Comparison of ENCODE assay signal across 9 cellular contexts in genomic region chr3:39384665-39385000, GRCh38. TPM values are rescaled to one million over a fixed set of nuclear protein-coding genes. Genes with fewer than 3 reads are reported as not detected.
DNase-seq lines count a peak whose midpoint lies in the region; ATAC-seq and TF ChIP-seq lines count a peak whose summit lies in the region.
"Had no signal": no experiment of that assay in that cellular context is flagged by ENCODE, and none has a peak within 500 bp of the region (broad histone marks: within the 10 kb centered on the region; RNA-seq: fewer than 3 reads in every experiment).

No MANE protein-coding gene starts in this region.

- peak overlapping the region; percentile 47; the same call in 1 of the 2 replicates for H3K9ac ChIP-seq in PC-3 (ENCODE audit: low read length)

- H3K4me2 ChIP-seq in PC-3 (ENCODE audit: low read length): peak overlapping the region; percentile 96

- H3K9me3 ChIP-seq in CD8-positive, alpha-beta memory T cell (ENCODE audit: low read length): no peaks in the 10 kb centered on the region
- H3K9me3 ChIP-seq in PC-3 (ENCODE audit: low read length): no peaks in the 10 kb centered on the region
- H3K9me3 ChIP-seq in ovary: no peaks in the 10 kb centered on the region

- POLR2A ChIA-PET in CD8-positive, alpha-beta memory T cell (lab: Charles Lee): interaction anchor here (0.6 to 2.3 kb wide), 4 partner anchors 22 to 1073 kb away, joined by 3 to 13 read pairs (median 4); partner anchors contain the start of gene RPSA
- POLR2A ChIA-PET in PC-3 (lab: Charles Lee; ENCODE audit: unreplicated experiment): interaction anchor here (0.6 kb wide), 1 partner anchor 158 kb away, joined by 3 read pairs; no protein-coding TSS in a partner anchor

- peaks cover 55% of the 10 kb centered on the region for H3K79me2 ChIP-seq in PC-3 (ENCODE audit: low read length)

- TF ChIP-seq EP300 in ovary (IDR thresholded peaks at IDR 0.05): no peak

- no peak for ATAC-seq in PC-3

- H4K20me1 ChIP-seq in PC-3 (ENCODE audit: low read length): peaks cover 44% of the 10 kb centered on the region

- H3K4me3 Mint-ChIP-seq in CD8-positive, alpha-beta memory T cell: peak overlapping the region; percentile 96 to 100 (median 98)

- peaks cover 54% of the 10 kb centered on the region for H3K4me1 ChIP-seq in CD8-positive, alpha-beta memory T cell (ENCODE audit: insufficient read depth, low read length)
- H3K4me1 ChIP-seq in PC-3 (ENCODE audit: insufficient read depth, low read length) (peaks cover 23% of the 10 kb centered on the region), ovary (ENCODE audit: insufficient read depth) (peaks cover 10% of the 10 kb centered on the region)

- H3K4me1 Mint-ChIP-seq in CD8-positive, alpha-beta memory T cell: peaks cover 61 to 76% (median 73%) of the 10 kb centered on the region in 3 donors

- H3K27me3 Mint-ChIP-seq in CD8-positive, alpha-beta memory T cell: peaks cover 0 to 1% of the 10 kb centered on the region in 2 donors

- no TSS peak for BruUV-seq in PC-3 (replicated peaks; lab: Mats Ljungman, UMichigan)

- no peaks in the 10 kb centered on the region for H3F3A ChIP-seq in PC-3 (ENCODE audit: low read length, unreplicated experiment)

- intact Hi-C loops in PC-3 (cut with micrococcal nuclease): loop anchor here (1.0 to 10.0 kb wide), 4 partner anchors 22 to 1250 kb away; partner anchors contain the start of genes ACAA1, MYD88 and RPSA
- intact Hi-C loops in ovary (cut with DNase I): loop anchor here in 1 of 4 donors (10.0 kb wide), 1 partner anchor 940 kb away; no protein-coding TSS in a partner anchor
- intact Hi-C loops in head of caudate nucleus (cut with DNase I): no loop called here

- no peaks in the 10 kb centered on the region for H3K9me2 ChIP-seq in PC-3 (replicated peaks; ENCODE audit: low read length)

- peak overlapping the region; percentile 97 for H3K27ac ChIP-seq in CD8-positive, alpha-beta memory T cell (ENCODE audit: low read depth, low read length)
- no peak overlapping the region for H3K27ac ChIP-seq in PC-3 (ENCODE audit: low read length)
- H3K27ac ChIP-seq in ovary: peak overlapping the region in 1 of 2 donors; percentile 91

- no peaks in the 10 kb centered on the region for H3K27me3 ChIP-seq in CD8-positive, alpha-beta memory T cell (ENCODE audit: insufficient read depth, low read length, poor library complexity, severe bottlenecking)
- H3K27me3 ChIP-seq in PC-3 (ENCODE audit: low read length): no peaks in the 10 kb centered on the region
- H3K27me3 ChIP-seq in ovary: no peaks in the 10 kb centered on the region

- H2AFZ ChIP-seq in PC-3 (ENCODE audit: low read length): peak overlapping the region; percentile 82; the same call in 1 of the 2 replicates

- peak overlapping the region; percentile 95 for H3K4me3 ChIP-seq in CD8-positive, alpha-beta memory T cell (ENCODE audit: low read length)
- H3K4me3 ChIP-seq in PC-3 (ENCODE audit: low read length): peak overlapping the region; percentile 73
- H3K4me3 ChIP-seq in epithelial cell of proximal tubule (ENCODE audit: low read depth, low read length): peak overlapping the region; percentile 84
- peak overlapping the region; percentile 93 for H3K4me3 ChIP-seq in ovary

- H3K36me3 Mint-ChIP-seq in CD8-positive, alpha-beta memory T cell: peaks cover 0 to 18% (median 3%) of the 10 kb centered on the region in 3 donors

- TF ChIP-seq CTCF in PC-3 (conservative IDR thresholded peaks at IDR 0.05; ENCODE audit: low read depth, low read length) (no peak), epithelial cell of proximal tubule (conservative IDR thresholded peaks at IDR 0.05; ENCODE audit: low read depth, low read length) (no peak), ovary (IDR thresholded peaks at IDR 0.05) (no peak)

- peaks cover 4% of the 10 kb centered on the region for H3K36me3 ChIP-seq in CD8-positive, alpha-beta memory T cell (ENCODE audit: insufficient read depth, low read length)
- 0 out of 2 replicates have a peak, but pooled peaks cover 5% of the 10 kb centered on the region for H3K36me3 ChIP-seq in PC-3 (ENCODE audit: low read depth, low read length)
- H3K36me3 ChIP-seq in ovary: no peaks in the 10 kb centered on the region

- H3K9me3 Mint-ChIP-seq in CD8-positive, alpha-beta memory T cell: no peaks in the 10 kb centered on the region

- CTCF ChIA-PET in CD8-positive, alpha-beta memory T cell (lab: Charles Lee): interaction anchor here (1.3 to 3.9 kb wide), 4 partner anchors 17 to 96 kb away, joined by 3 to 21 read pairs (median 4); partner anchors contain the start of gene RPSA
- CTCF ChIA-PET in PC-3 (lab: Charles Lee): no interaction called here

- peak overlapping the region; percentile 95 to 100 (median 99) for H3K27ac Mint-ChIP-seq in CD8-positive, alpha-beta memory T cell

- WGBS in ovary, 3 donors: 32 to 49% (median 35%) methylated on average over 14 of the region's 14 CpGs

- no peak for DNase-seq in CD8-positive, alpha-beta memory T cell
- DNase-seq in PC-3 (no peak), epithelial cell of proximal tubule (ENCODE audit: low read depth) (no peak), ovary (no peak), NCI-H510A (lab: John Stamatoyannopoulos, UW) (no peak), head of caudate nucleus (no peak), superior temporal gyrus (ENCODE audit: extremely low spot score) (no peak)
- DNase-seq in central memory CD4-positive, alpha-beta T cell: no peak
- DNase-seq: NCI-H1694 treated with DMSO at 0.1 percent for 48 hours had no signal

- no peak for TF ChIP-seq POLR2A in ovary (IDR thresholded peaks at IDR 0.05)

RNA-seq across cellular contexts. Expression of gene SLC25A38, which starts 1.5 kb away (rescaled TPM):
- total RNA-seq in CD8-positive, alpha-beta memory T cell: 10 to 100 TPM; 71.3 to 73.0 TPM
- 55.6 TPM for polyA plus RNA-seq in CD8-positive, alpha-beta memory T cell
- total RNA-seq in PC-3 (2014; rRNA removed) (29.7 and 32.0 TPM in 2 replicates), epithelial cell of proximal tubule (20.8 and 29.7 TPM in 2 replicates), ovary (10 to 100 TPM; 28.8 to 38.6 (median 33.9) TPM)
- polyA plus RNA-seq in ovary: 10 to 100 TPM; 48.1 to 70.5 TPM

RNA-seq across cellular contexts. Expression of gene RPSA, which starts 21.9 kb away (rescaled TPM):
- 1,000 to 10,000 TPM; 2,459 to 2,518 TPM for total RNA-seq in CD8-positive, alpha-beta memory T cell
- 1,046 TPM for polyA plus RNA-seq in CD8-positive, alpha-beta memory T cell
- total RNA-seq in PC-3 (2014; rRNA removed) (2,286 and 2,722 TPM in 2 replicates), epithelial cell of proximal tubule (2,720 and 3,068 TPM in 2 replicates), ovary (1,000 to 10,000 TPM; 1,337 to 2,779 (median 1,617) TPM)
- 1,000 to 10,000 TPM; 1,695 to 2,321 TPM for polyA plus RNA-seq in ovary

RNA-seq across cellular contexts. Expression of gene CCR8, which starts 55.1 kb away (rescaled TPM):
- total RNA-seq in CD8-positive, alpha-beta memory T cell: 1 to 10 TPM; 2.9 to 5.3 TPM
- 2.1 TPM for polyA plus RNA-seq in CD8-positive, alpha-beta memory T cell
- total RNA-seq in PC-3 (2014; rRNA removed): not detected in 2 replicates
- not detected in 2 replicates for total RNA-seq in epithelial cell of proximal tubule
- total RNA-seq in ovary: not detected
- polyA plus RNA-seq in ovary: under 1 TPM in 1 of 2 donors, not detected in 1; 0.23 TPM
